22 cellular contexts compared by ENCODE assay signal in the genomic region with DNA sequence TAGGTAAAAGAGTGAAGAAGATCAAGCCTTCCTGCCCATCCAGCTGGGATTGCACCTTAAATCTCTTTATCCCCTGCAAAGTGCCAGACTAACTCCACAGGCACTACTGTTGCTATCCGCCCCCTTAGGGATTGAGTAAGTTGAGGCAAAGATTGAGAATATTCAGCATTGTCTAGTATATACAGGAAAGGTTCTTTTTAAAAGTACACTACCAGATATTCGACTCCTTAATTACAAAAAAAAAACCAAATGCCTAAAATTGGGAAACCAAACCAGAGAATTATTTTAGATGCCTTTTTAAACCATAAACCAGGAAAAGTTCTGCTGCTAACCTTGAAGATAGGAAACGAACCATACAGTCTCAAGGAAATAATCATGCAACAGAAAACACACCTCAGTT. TPM values are rescaled to one million over a fixed set of nuclear protein-coding genes. Genes with fewer than 3 reads are reported as not detected.
"Had no signal": no experiment of that assay in that cellular context is flagged by ENCODE, and none has a peak within 500 bp of the region (broad histone marks: within the 10 kb centered on the region; RNA-seq: fewer than 3 reads in every experiment).

No MANE protein-coding gene starts in this region.

- H3K4me3 ChIP-seq: MG63, SJSA1, SK-N-MC had no signal

- DNase-seq: Karpas-422, KG1, MG63, NCI-H1092, NCI-H1105 treated with DMSO at 0.1 percent for 48 hours, NCI-H1436, NCI-H187, NCI-H2029, NCI-H2081 treated with DMSO at 0.1 percent for 48 hours, NCI-H2171, NCI-H226, NCI-H446, NCI-H510A, NCI-H524 treated with DMSO at 0.1 percent for 48 hours, NCI-H69, NCI-H774, Right ventricle myocardium superior, RPMI8226, SIG-M5 had no signal

- H3K9me3 ChIP-seq: MG63, SJSA1 had no signal

- H3K27ac ChIP-seq: HL-60, SJSA1, SK-N-MC had no signal

- H3K27me3 ChIP-seq: MG63, SJSA1 had no signal

RNA-seq across cellular contexts. Expression of a gene that starts 11.5 kb away (rescaled TPM):
- total RNA-seq: SJSA1 had no signal
